8 cellular contexts compared by ENCODE assay signal in genomic region chr11:1308745-1309497, GRCh38. TPM values are rescaled to one million over a fixed set of nuclear protein-coding genes. Genes with fewer than 3 reads are reported as not detected.
DNase-seq lines count a peak whose midpoint lies in the region; ATAC-seq and TF ChIP-seq lines count a peak whose summit lies in the region.

No MANE protein-coding gene starts in this region.

- H3K79me2 ChIP-seq in fibroblast of lung (ENCODE audit: control insufficient read depth, insufficient read depth, low read length) = peaks cover 38% of the 10 kb centered on the region

- peak overlapping the region; percentile 73 for H3K4me3 Mint-ChIP-seq in activated CD4-positive, alpha-beta T cell treated with anti-CD3 and anti-CD28 coated beads, Interleukin-2, amount 10 ng/mL, durations not matched to agents 7 days and 5 days

- peaks cover 16% of the 10 kb centered on the region for H3K27me3 Mint-ChIP-seq in activated CD4-positive, alpha-beta T cell treated with anti-CD3 and anti-CD28 coated beads, Interleukin-2, amount 10 ng/mL, durations not matched to agents 7 days and 5 days

- peak overlapping the region; percentile 54 for H2AFZ ChIP-seq in fibroblast of lung (ENCODE audit: low read length)

- H3K4me3 ChIP-seq in fibroblast of lung (replicated peaks in 1 of 4; ENCODE audit: control extremely low read depth in 1 of 4, insufficient read depth in 1 of 4, low read depth in 3 of 4, low read length in 4 of 4) = peak overlapping the region; percentile 33 to 76 (median 66)
- H3K4me3 ChIP-seq in ovary = peak overlapping the region; percentile 91

- H3K27ac ChIP-seq in fibroblast of lung (ENCODE audit: insufficient read depth, low read length) (peak overlapping the region; percentile 26), ovary (peak overlapping the region; percentile 66 to 90)

- H3K9ac ChIP-seq in fibroblast of lung (ENCODE audit: insufficient read depth, low read length) = peak overlapping the region; percentile 75

- WGBS in ovary, 3 donors = 2 to 4% (median 4%) methylated on average over 26 to 58 of the region's 58 CpGs

- peaks cover 5% of the 10 kb centered on the region for H3K4me1 ChIP-seq in fibroblast of lung (ENCODE audit: control insufficient read depth, extremely low read depth, insufficient read depth, low read length)
- peaks cover 19% of the 10 kb centered on the region for H3K4me1 ChIP-seq in ovary (ENCODE audit: insufficient read depth)

- peak overlapping the region; percentile 41 for H3K27ac Mint-ChIP-seq in activated CD4-positive, alpha-beta T cell treated with anti-CD3 and anti-CD28 coated beads, Interleukin-2, amount 10 ng/mL, durations not matched to agents 7 days and 5 days

- intact Hi-C loops in ovary (cut with DNase I) = loop anchor here in 1 of 4 donors (10.0 kb wide), 1 partner anchor 206 kb away; no protein-coding TSS in a partner anchor

- peaks cover 21% of the 10 kb centered on the region for H3K9me3 Mint-ChIP-seq in activated CD4-positive, alpha-beta T cell treated with anti-CD3 and anti-CD28 coated beads, Interleukin-2, amount 10 ng/mL, durations not matched to agents 7 days and 5 days

- H4K20me1 ChIP-seq in fibroblast of lung (ENCODE audit: control insufficient read depth, extremely low read depth, insufficient read depth, low read length) = peaks cover 1% of the 10 kb centered on the region

- H3K36me3 Mint-ChIP-seq in activated CD4-positive, alpha-beta T cell treated with anti-CD3 and anti-CD28 coated beads, Interleukin-2, amount 10 ng/mL, durations not matched to agents 7 days and 5 days (ENCODE audit: low read depth) = peaks cover 9% of the 10 kb centered on the region

- POLR2A ChIA-PET in activated CD4-positive, alpha-beta T cell treated with anti-CD3 and anti-CD28 coated beads, Interleukin-2, amount 10 ng/mL, durations not matched to agents 7 days and 5 days (lab: Charles Lee) = interaction anchor here (0.7 kb wide), 1 partner anchor 15 kb away, joined by 3 read pairs; no protein-coding TSS in a partner anchor

- DNase-seq in activated CD4-positive, alpha-beta T cell treated with anti-CD3 and anti-CD28 coated beads, Interleukin-2, amount 10 ng/mL, durations not matched to agents 7 days and 5 days = no peak
- no peak for DNase-seq in activated CD4-positive, alpha-beta T cell treated with anti-CD3 and anti-CD28 coated beads for 48 hours
- DNase-seq in fibroblast of lung (ENCODE audit: low read depth in 2 of 2) = peak; percentile 22 to 35
- DNase-seq in ovary = peak in 1 of 5 donors; percentile 60
- no peak for DNase-seq in pons (ENCODE audit: low spot score)
- no peak for DNase-seq in hippocampal formation (lab: John Stamatoyannopoulos, UW)

- TF ChIP-seq POLR2A in ovary (IDR thresholded peaks at IDR 0.05) = no peak

- no peaks in the 10 kb centered on the region for H3K9me3 ChIP-seq in fibroblast of lung (ENCODE audit: control insufficient read depth, insufficient read depth, low read depth, low read length)
- no peaks in the 10 kb centered on the region for H3K9me3 ChIP-seq in ovary

- H3K4me2 ChIP-seq in fibroblast of lung (ENCODE audit: extremely low read depth, insufficient read depth, low read length) = peak overlapping the region; percentile 82

- no peak for TF ChIP-seq EP300 in ovary (IDR thresholded peaks at IDR 0.05)

- CTCF ChIA-PET in activated CD4-positive, alpha-beta T cell treated with anti-CD3 and anti-CD28 coated beads, Interleukin-2, amount 10 ng/mL, durations not matched to agents 7 days and 5 days (lab: Charles Lee) = interaction anchor here (0.6 to 1.4 kb wide), 2 partner anchors 106 to 229 kb away, joined by 3 to 5 read pairs; no protein-coding TSS in a partner anchor

- peaks cover 2% of the 10 kb centered on the region for H3K36me3 ChIP-seq in fibroblast of lung (ENCODE audit: control insufficient read depth, insufficient read depth, low read length)
- no peaks in the 10 kb centered on the region for H3K36me3 ChIP-seq in ovary

- H3K4me1 Mint-ChIP-seq in activated CD4-positive, alpha-beta T cell treated with anti-CD3 and anti-CD28 coated beads, Interleukin-2, amount 10 ng/mL, durations not matched to agents 7 days and 5 days = peaks cover 35% of the 10 kb centered on the region

- ATAC-seq in HG02884 (IDR thresholded peaks at IDR 0.05; ENCODE audit: unreplicated experiment) = peak; percentile 31
- peak; percentile 70 for ATAC-seq in SK-N-SH treated with all-trans-retinoic acid at 6 μM for 48 hours

- TF ChIP-seq CTCF in fibroblast of lung (conservative IDR thresholded peaks at IDR 0.05 in 1 of 2, IDR thresholded peaks at IDR 0.05 in 1 of 2; ENCODE audit: low read depth in 1 of 2, low read length in 2 of 2) = no peak
- no peak for TF ChIP-seq CTCF in ovary (IDR thresholded peaks at IDR 0.05)

- H3K27me3 ChIP-seq in fibroblast of lung (ENCODE audit: control insufficient read depth, insufficient read depth, low read length) (no peaks in the 10 kb centered on the region), ovary (no peaks in the 10 kb centered on the region)

TF ChIP-seq in SK-N-SH treated with all-trans-retinoic acid at 6 μM for 48 hours, 23 proteins besides CTCF, POLR2A, EP300 and RAD21:
- no peak for TF ChIP-seq ESRRG (CRISPR knock-in tag; IDR thresholded peaks at IDR 0.05)
- no peak for TF ChIP-seq ZFP3 (CRISPR knock-in tag; IDR thresholded peaks at IDR 0.05)

RNA-seq across cellular contexts. Expression of gene TOLLIP, which starts 0.5 kb away (rescaled TPM):
- total RNA-seq in activated CD4-positive, alpha-beta T cell treated with anti-CD3 and anti-CD28 coated beads, Interleukin-2, amount 10 ng/mL, durations not matched to agents 7 days and 5 days = 10 to 100 TPM; 35.3 to 35.6 TPM
- total RNA-seq in fibroblast of lung = 21.8 and 28.4 TPM in 2 replicates
- polyA plus RNA-seq in fibroblast of lung = 34.6 and 40.4 TPM in 2 replicates
- polyA plus RNA-seq in fibroblast of lung (2012) = 46.5 and 52.3 TPM in 2 replicates
- polyA minus RNA-seq in fibroblast of lung (ENCODE audit: low replicate concordance) = 48.8 and 123 TPM in 2 replicates
- total RNA-seq in ovary = 10 to 100 TPM; 26.1 to 60.8 (median 53.9) TPM
- polyA plus RNA-seq in ovary = 10 to 100 TPM; 14.1 to 25.8 TPM

Comparison
In these comparisons a context has a peak if more than half of its experiments do, and no peak if none do; other contexts are left out.
1. DNase-seq: peak in fibroblast of lung (2 of 2); none in activated CD4-positive, alpha-beta T cell treated with anti-CD3 and anti-CD28 coated beads, Interleukin-2, amount 10 ng/mL, durations not matched to agents 7 days and 5 days (single experiment), activated CD4-positive, alpha-beta T cell treated with anti-CD3 and anti-CD28 coated beads for 48 hours (single experiment), pons (single experiment) and hippocampal formation (0 of 2).